Comparison of ENCODE assay signal across 20 cellular contexts in genomic region chr4:167688660-167689142, GRCh38.
DNase-seq lines count a peak whose midpoint lies in the region; ATAC-seq, FAIRE-seq and TF ChIP-seq lines count a peak whose summit lies in the region.
"Had no signal": no experiment of that assay in that cellular context is flagged by ENCODE, and none has a peak within 500 bp of the region (broad histone marks: within the 10 kb centered on the region; RNA-seq: fewer than 3 reads in every experiment).

No MANE protein-coding gene starts in this region.

- no peak overlapping the region for H3K9ac ChIP-seq in astrocyte (ENCODE audit: low read length)

- H3K9me3 Mint-ChIP-seq in astrocyte (ENCODE audit: unreplicated experiment) (no peaks in the 10 kb centered on the region), neural crest cell (peaks cover 4% of the 10 kb centered on the region)
- H3K9me3 Mint-ChIP-seq: activated T-helper 17 cell treated with anti-CD3 and anti-CD28 coated beads, Interleukin-2, amount 50 U/mL, for 72 hours had no signal

- no peaks in the 10 kb centered on the region for H3K4me1 ChIP-seq in astrocyte (ENCODE audit: insufficient read depth, low read length)
- H3K4me1 ChIP-seq: esophagus squamous epithelium had no signal

- no peaks in the 10 kb centered on the region for H3K9me3 ChIP-seq in astrocyte (ENCODE audit: insufficient read depth, low read depth, low read length)
- H3K9me3 ChIP-seq: esophagus squamous epithelium had no signal

- ATAC-seq in HG02938 (IDR thresholded peaks at IDR 0.05; ENCODE audit: unreplicated experiment) = no peak
- no peak for ATAC-seq in HG02870 (IDR thresholded peaks at IDR 0.05; ENCODE audit: unreplicated experiment)
- ATAC-seq: activated T-helper 17 cell treated with anti-CD3 and anti-CD28 coated beads, Interleukin-2, amount 50 U/mL, for 72 hours; K562 had no signal

- H4K20me1 ChIP-seq in astrocyte (ENCODE audit: insufficient read depth, low read length) = no peaks in the 10 kb centered on the region

- peak; percentile 8 for DNase-seq in COLO829 (ENCODE audit: low spot score)
- DNase-seq in LHCN-M2 (ENCODE audit: low read depth) = peak; percentile 1
- DNase-seq in astrocyte (ENCODE audit: low read depth) = no peak
- no peak for DNase-seq in neural crest cell (ENCODE audit: low read depth, low spot score)
- no peak for DNase-seq in NCI-H2171 treated with DMSO at 0.1 percent for 48 hours (lab: John Stamatoyannopoulos, UW)
- no peak for DNase-seq in kidney tubule cell (ENCODE audit: low spot score)
- DNase-seq: CD8-positive, alpha-beta memory T cell; esophagus squamous epithelium; head of caudate nucleus; NCI-H1092 treated with DMSO at 0.1 percent for 48 hours; retina; stimulated activated CD4-positive, alpha-beta T cell treated with anti-CD3 and anti-CD28 coated beads, Interleukin-1b, Interleukin-23, amount 100 ng/mL, for 48 hours had no signal

- H3K27ac Mint-ChIP-seq in astrocyte (ENCODE audit: unreplicated experiment) (no peak overlapping the region), neural crest cell (ENCODE audit: unreplicated experiment) (peak overlapping the region; percentile 73)
- H3K27ac Mint-ChIP-seq: activated T-helper 17 cell treated with anti-CD3 and anti-CD28 coated beads, Interleukin-2, amount 50 U/mL, for 72 hours; CD8-positive, alpha-beta memory T cell; memory B cell had no signal

- H3K4me1 Mint-ChIP-seq in astrocyte (ENCODE audit: low read depth, unreplicated experiment) (no peaks in the 10 kb centered on the region), neural crest cell (peaks cover 5% of the 10 kb centered on the region)
- H3K4me1 Mint-ChIP-seq: activated T-helper 17 cell treated with anti-CD3 and anti-CD28 coated beads, Interleukin-2, amount 50 U/mL, for 72 hours; CD8-positive, alpha-beta memory T cell; memory B cell had no signal

- no peaks in the 10 kb centered on the region for H3K27me3 Mint-ChIP-seq in astrocyte (ENCODE audit: low read depth, unreplicated experiment)
- no peaks in the 10 kb centered on the region for H3K27me3 Mint-ChIP-seq in neural crest cell (ENCODE audit: low read depth)
- H3K27me3 Mint-ChIP-seq: activated T-helper 17 cell treated with anti-CD3 and anti-CD28 coated beads, Interleukin-2, amount 50 U/mL, for 72 hours; CD8-positive, alpha-beta memory T cell; memory B cell had no signal

- peak overlapping the region; percentile 19 for H2AFZ ChIP-seq in astrocyte (ENCODE audit: low read depth, low read length)

- H3K27ac ChIP-seq in astrocyte (ENCODE audit: low read depth, low read length) = no peak overlapping the region
- H3K27ac ChIP-seq: esophagus squamous epithelium, RWPE1, VCaP had no signal

- H3K4me2 ChIP-seq in astrocyte (ENCODE audit: low read length) = peak overlapping the region; percentile 29

- no peak overlapping the region for H3K4me3 ChIP-seq in astrocyte (ENCODE audit: insufficient read depth, low read depth, low read length)
- H3K4me3 ChIP-seq: esophagus squamous epithelium, K562 had no signal

- no peak overlapping the region for H3K4me3 Mint-ChIP-seq in astrocyte (ENCODE audit: unreplicated experiment)
- peak overlapping the region; percentile 69 for H3K4me3 Mint-ChIP-seq in neural crest cell
- H3K4me3 Mint-ChIP-seq: activated T-helper 17 cell treated with anti-CD3 and anti-CD28 coated beads, Interleukin-2, amount 50 U/mL, for 72 hours; CD8-positive, alpha-beta memory T cell; memory B cell had no signal

- no peaks in the 10 kb centered on the region for H3K27me3 ChIP-seq in astrocyte (ENCODE audit: insufficient read depth, low read length)
- H3K27me3 ChIP-seq: esophagus squamous epithelium had no signal

- H3K36me3 ChIP-seq in astrocyte (ENCODE audit: insufficient read depth, low read length) = no peaks in the 10 kb centered on the region
- H3K36me3 ChIP-seq: esophagus squamous epithelium had no signal

- TF ChIP-seq CTCF in astrocyte (IDR thresholded peaks at IDR 0.05; ENCODE audit: insufficient read depth, low read depth, low read length) (no peak), neural crest cell (conservative IDR thresholded peaks at IDR 0.05) (no peak)

- no peak for FAIRE-seq in astrocyte (lab: Jason Lieb, UNC)
- FAIRE-seq: bronchial epithelial cell, K562 had no signal

- H3K36me3 Mint-ChIP-seq in astrocyte (ENCODE audit: low read depth, unreplicated experiment) (no peaks in the 10 kb centered on the region), neural crest cell (ENCODE audit: low read depth) (no peaks in the 10 kb centered on the region)
- H3K36me3 Mint-ChIP-seq: CD8-positive, alpha-beta memory T cell; memory B cell had no signal

- H3K79me2 ChIP-seq in astrocyte (ENCODE audit: insufficient read depth, low read length) = no peaks in the 10 kb centered on the region

Comparison
In these comparisons a context has a peak if more than half of its experiments do, and no peak if none do; other contexts are left out.
1. DNase-seq: peak in COLO829 (single experiment) and LHCN-M2 (single experiment); none in astrocyte (single experiment), neural crest cell (single experiment), NCI-H2171 treated with DMSO at 0.1 percent for 48 hours (single experiment) and kidney tubule cell (single experiment).